In genomic region chr18:35876243-35876642, GRCh38 we compare ENCODE assay signal across 28 cellular contexts.
DNase-seq lines count a peak whose midpoint lies in the region; ATAC-seq, FAIRE-seq and TF ChIP-seq lines count a peak whose summit lies in the region.
"Had no signal": no experiment of that assay in that cellular context is flagged by ENCODE, and none has a peak within 500 bp of the region (broad histone marks: within the 10 kb centered on the region; RNA-seq: fewer than 3 reads in every experiment).

No MANE protein-coding gene starts in this region.

- no peaks in the 10 kb centered on the region for H3K79me2 ChIP-seq in H1 (ENCODE audit: control insufficient read depth in 1 of 2, insufficient read depth in 2 of 2, low read length in 2 of 2)

- H3K18ac ChIP-seq in H1 (ENCODE audit: extremely low read depth, low read length) = no peak overlapping the region

- TF ChIP-seq POLR2A in H1 (IDR thresholded peaks at IDR 0.05; ENCODE audit: control extremely low read depth in 1 of 2, low read depth in 2 of 2, low read length in 2 of 2) (no peak), uterus (IDR thresholded peaks at IDR 0.05) (no peak)

- no peak for ATAC-seq in GM19452 (IDR thresholded peaks at IDR 0.05; ENCODE audit: unreplicated experiment)
- ATAC-seq: CD8-positive, alpha-beta T cell; HCT116; Panc1; T-helper 17 cell had no signal

- H4K91ac ChIP-seq in H1 (replicated peaks; ENCODE audit: insufficient read length, low read length) = no peak overlapping the region

- no peak overlapping the region for H2BK5ac ChIP-seq in H1 (ENCODE audit: low read depth, low read length)

- TF ChIP-seq CTCF in H1 (IDR thresholded peaks at IDR 0.05; ENCODE audit: control extremely low read depth in 1 of 3, insufficient read depth in 1 of 3, low read depth in 1 of 3, low read length in 3 of 3) (no peak), uterus (IDR thresholded peaks at IDR 0.05) (no peak)

- H3K56ac ChIP-seq in H1 (replicated peaks; ENCODE audit: insufficient read length, low read depth, low read length) = no peak overlapping the region

- intact Hi-C loops in uterus (cut with DNase I; ENCODE audit: low total_unique reads) = no loop called here

- CTCF ChIA-PET in H1 (lab: Charles Lee; ENCODE audit: partially characterized antibody) = interaction anchor here (1.1 to 2.2 kb wide), 5 partner anchors 12 to 95 kb away, joined by 3 to 9 read pairs (median 3); no protein-coding TSS in a partner anchor

- in situ Hi-C loops in KBM-7 (cut with MboI; ENCODE audit: low pct_unique_long_range_greater_than_20kb, low sequenced_read_pairs) = no loop called here

- H4K20me1 ChIP-seq in H1 (replicated peaks in 1 of 2; ENCODE audit: control insufficient read depth in 1 of 2, insufficient read depth in 2 of 2, low read length in 2 of 2) = no peaks in the 10 kb centered on the region

- no peak overlapping the region for H2BK120ac ChIP-seq in H1 (replicated peaks; ENCODE audit: low read depth, low read length)

- H3K14ac ChIP-seq in H1 (ENCODE audit: insufficient read length) = no peak overlapping the region

- DNase-seq in NCI-H1092 treated with DMSO at 0.1 percent for 48 hours (lab: John Stamatoyannopoulos, UW) (peak; percentile 11), NCI-H1092 (lab: John Stamatoyannopoulos, UW) (no peak), DMS 273 (lab: John Stamatoyannopoulos, UW; ENCODE audit: unreplicated experiment) (peak; percentile 58), NCI-H524 (lab: John Stamatoyannopoulos, UW) (peak; percentile 58 to 86), H1 (ENCODE audit: low read depth in 1 of 2, low spot score in 2 of 2) (no peak), KBM-7 (no peak), uterus (no peak)
- DNase-seq: Caco-2; CD8-positive, alpha-beta T cell; DND-41; GOT3; NCI-H1105; NCI-H1436 treated with DMSO at 0.1 percent for 48 hours; NCI-H187 treated with DMSO at 0.1 percent for 48 hours; NCI-H2227 treated with DMSO at 0.1 percent for 48 hours; NCI-H510A; NCI-H748 treated with DMSO at 0.1 percent for 48 hours; SHP77; T-helper 17 cell had no signal

- H3K4me3 ChIP-seq in H1 (ENCODE audit: extremely low read depth in 1 of 4, insufficient read depth in 2 of 4, low read depth in 3 of 4, low read length in 4 of 4) (no peak overlapping the region), uterus (no peak overlapping the region)
- H3K4me3 ChIP-seq: SK-N-MC had no signal

- no peak overlapping the region for H3K4me2 ChIP-seq in H1 (ENCODE audit: insufficient read depth in 1 of 2, low read depth in 2 of 2, low read length in 2 of 2)

- H3K27me3 ChIP-seq in H1 (replicated peaks in 1 of 4; ENCODE audit: control insufficient read depth in 3 of 4, extremely low read depth in 1 of 4, insufficient read depth in 3 of 4, low read length in 3 of 4) (no peaks in the 10 kb centered on the region), uterus (no peaks in the 10 kb centered on the region)

- H3K23ac ChIP-seq in H1 (ENCODE audit: insufficient read length) = no peak overlapping the region

- H2BK12ac ChIP-seq in H1 (ENCODE audit: low read depth, low read length) = no peak overlapping the region

- no peak for TF ChIP-seq RAD21 in H1 (IDR thresholded peaks at IDR 0.05 in 1 of 2, conservative IDR thresholded peaks at IDR 0.05 in 1 of 2; ENCODE audit: low read depth in 2 of 2, low read length in 2 of 2)

- H3K4me1 ChIP-seq in H1 (replicated peaks in 1 of 4; ENCODE audit: control insufficient read depth in 3 of 4, insufficient read depth in 4 of 4, low read length in 3 of 4) = 0 out of 7 replicates have a peak, but pooled peaks cover 0 to 7% (median under 1%) of the 10 kb centered on the region in 4 experiments
- H3K4me1 ChIP-seq in uterus = no peaks in the 10 kb centered on the region
- H3K4me1 ChIP-seq: Caco-2 had no signal

- FAIRE-seq in H1 (lab: Jason Lieb, UNC) = no peak
- FAIRE-seq: GM18507 had no signal

- no peak overlapping the region for H4K5ac ChIP-seq in H1 (ENCODE audit: insufficient read length, low read depth, low read length)

- H2AFZ ChIP-seq in H1 (ENCODE audit: low read length) = no peak overlapping the region

- H3K9me3 ChIP-seq in H1 (ENCODE audit: insufficient read depth in 2 of 2, low read depth in 1 of 2, low read length in 1 of 2) (peaks cover 10 to 13% of the 10 kb centered on the region in 2 experiments; a peak in 3 of 4 replicates), uterus (no peaks in the 10 kb centered on the region)
- H3K9me3 ChIP-seq: Caco-2 had no signal

- H3K9ac ChIP-seq in H1 (replicated peaks in 1 of 4; ENCODE audit: extremely low read depth in 1 of 4, low read depth in 3 of 4, low read length in 3 of 4) = no peak overlapping the region

- no peak overlapping the region for H4K8ac ChIP-seq in H1 (ENCODE audit: extremely low read depth, insufficient read depth, low read length)

- no peak for TF ChIP-seq EP300 in H1 (IDR thresholded peaks at IDR 0.05; ENCODE audit: borderline replicate concordance in 1 of 2, low read depth in 2 of 2, low read length in 2 of 2)

- POLR2A ChIA-PET in H1 (lab: Charles Lee; ENCODE audit: partially characterized antibody) = interaction anchor here (0.9 to 1.7 kb wide), 5 partner anchors 8 to 42 kb away, joined by 3 to 7 read pairs (median 6); no protein-coding TSS in a partner anchor

- no peaks in the 10 kb centered on the region for H3K23me2 ChIP-seq in H1 (ENCODE audit: low read depth, low read length)

- H2AK5ac ChIP-seq in H1 (ENCODE audit: low read depth, low read length) = no peak overlapping the region

- no peaks in the 10 kb centered on the region for H3K79me1 ChIP-seq in H1 (ENCODE audit: low read depth, low read length)

- 83% methylated on average over 1 of the region's 1 CpG; no CpG with 5 or more reads in 1 of the 2 experiments for WGBS in H1 (ENCODE audit: extremely low coverage in 1 of 2, insufficient coverage in 1 of 2, insufficient read length in 1 of 2, insufficient replicate concordance in 2 of 2, low coverage in 1 of 2, low lambda C conversion rate in 2 of 2, missing lambda C conversion rate in 1 of 2), 2 experiments

- H3K36me3 ChIP-seq in H1 (ENCODE audit: control insufficient read depth in 2 of 4, insufficient read depth in 4 of 4, low read length in 3 of 4) = peaks cover 0 to 8% (median 0%) of the 10 kb centered on the region in 4 experiments; a peak in 2 of 8 replicates
- H3K36me3 ChIP-seq in uterus = no peaks in the 10 kb centered on the region

- 0 out of 2 replicates have a peak overlapping the region, but pooled peaks have one; percentile 8 for H2BK15ac ChIP-seq in H1 (ENCODE audit: low read length)

- no peak overlapping the region for H3K4ac ChIP-seq in H1 (replicated peaks; ENCODE audit: insufficient read length, low read depth, low read length)

- no peak overlapping the region for H3K27ac ChIP-seq in H1 (ENCODE audit: low read depth, low read length)
- H3K27ac ChIP-seq in uterus = no peak overlapping the region
- H3K27ac ChIP-seq: 22Rv1, C4-2B, HL-60, RWPE1, SK-N-MC had no signal

- H2BK20ac ChIP-seq in H1 (ENCODE audit: low read length) = peak overlapping the region; percentile 64; the same call in 1 of the 2 replicates

TF ChIP-seq in H1, 55 proteins besides CTCF, POLR2A, EP300 and RAD21 (continues in another document):
- no peak for TF ChIP-seq KDM5A (IDR thresholded peaks at IDR 0.05; ENCODE audit: low read length)
- no peak for TF ChIP-seq RFX5 (IDR thresholded peaks at IDR 0.05; ENCODE audit: borderline replicate concordance, low read depth, low read length)
- TF ChIP-seq POU5F1 (IDR thresholded peaks at IDR 0.05; ENCODE audit: low read depth, low read length) = no peak
- TF ChIP-seq EZH2 (IDR thresholded peaks at IDR 0.05; ENCODE audit: low read depth, low read length, severe bottlenecking) = no peak

Comparison
In these comparisons a context has a peak if more than half of its experiments do, and no peak if none do; other contexts are left out.
1. DNase-seq: peak in NCI-H1092 treated with DMSO at 0.1 percent for 48 hours (single experiment), DMS 273 (single experiment) and NCI-H524 (2 of 2); none in NCI-H1092 (single experiment), H1 (0 of 2), KBM-7 (single experiment) and uterus (0 of 2).